In the genomic region with DNA sequence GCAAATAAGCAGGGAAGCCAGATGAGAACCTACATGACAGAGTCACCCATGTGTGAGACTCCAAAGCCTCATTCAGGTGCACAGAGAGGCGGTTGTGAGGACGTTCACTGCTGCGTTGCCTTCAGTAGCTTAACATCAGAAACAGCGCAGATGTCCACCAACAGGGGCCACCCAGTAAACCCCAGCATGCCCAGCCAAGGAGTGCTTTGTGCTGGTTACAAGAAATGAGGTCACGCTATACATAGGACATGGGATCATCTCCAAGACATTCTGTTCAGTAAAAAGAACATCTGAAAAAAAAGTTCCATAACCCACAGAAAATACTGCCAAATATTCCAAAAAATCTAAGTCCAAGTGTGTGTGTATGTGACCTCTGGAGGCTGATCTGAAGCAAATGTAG, we compare ENCODE assay signal across 39 cellular contexts. TPM values are rescaled to one million over a fixed set of nuclear protein-coding genes. Genes with fewer than 3 reads are reported as not detected.
"Had no signal": no experiment of that assay in that cellular context is flagged by ENCODE, and none has a peak within 500 bp of the region (broad histone marks: within the 10 kb centered on the region; RNA-seq: fewer than 3 reads in every experiment).

No MANE protein-coding gene starts in this region.

- H3K4me1 ChIP-seq: adrenal gland, ascending aorta, breast epithelium, foreskin keratinocyte, gastrocnemius medialis had no signal

- H3K27ac ChIP-seq: adrenal gland, ascending aorta, cardiac muscle cell, esophagus muscularis mucosa, foreskin keratinocyte, gastrocnemius medialis had no signal

- H3K27me3 Mint-ChIP-seq: activated CD4-positive, alpha-beta T cell treated with anti-CD3 and anti-CD28 coated beads, Interleukin-2, amount 10 ng/mL, durations not matched to agents 24 days and 14 days; activated CD8-positive, alpha-beta memory T cell treated with anti-CD3 and anti-CD28 coated beads, Interleukin-2, amount 10 ng/mL, durations not matched to agents 7 days and 5 days; activated naive CD8-positive, alpha-beta T cell treated with anti-CD3 and anti-CD28 coated beads for 36 hours had no signal

- H3K4me1 Mint-ChIP-seq: activated CD4-positive, alpha-beta T cell treated with anti-CD3 and anti-CD28 coated beads, Interleukin-2, amount 10 ng/mL, durations not matched to agents 24 days and 14 days had no signal

- DNase-seq: activated CD4-positive, alpha-beta memory T cell treated with anti-CD3 and anti-CD28 coated beads for 36 hours; activated CD4-positive, alpha-beta T cell treated with anti-CD3 and anti-CD28 coated beads for 36 hours; activated CD4-positive, alpha-beta T cell treated with anti-CD3 and anti-CD28 coated beads, Interleukin-2, amount 10 ng/mL, durations not matched to agents 24 days and 14 days; activated CD4-positive, CD25-positive, alpha-beta regulatory T cell; activated CD4-positive, CD25-positive, alpha-beta regulatory T cell treated with anti-CD3 and anti-CD28 coated beads, Interleukin-2, amount 50 U/mL, for 72 hours; activated CD8-positive, alpha-beta memory T cell treated with anti-CD3 and anti-CD28 coated beads, Interleukin-2, amount 10 ng/mL, durations not matched to agents 7 days and 5 days; activated CD8-positive, alpha-beta memory T cell treated with anti-CD3 and anti-CD28 coated beads, Interleukin-2, amount 50 U/mL, for 4 hours; activated CD8-positive, alpha-beta T cell treated with anti-CD3 and anti-CD28 coated beads, Interleukin-2, amount 10 ng/mL, durations not matched to agents 7 days and 5 days; activated effector memory CD4-positive, alpha-beta T cell treated with anti-CD3 and anti-CD28 coated beads, Interleukin-2, amount 50 U/mL, for 16 hours; activated naive CD4-positive, alpha-beta T cell treated with anti-CD3 and anti-CD28 coated beads for 36 hours; activated naive CD8-positive, alpha-beta T cell treated with anti-CD3 and anti-CD28 coated beads for 36 hours; activated naive CD8-positive, alpha-beta T cell treated with anti-CD3 and anti-CD28 coated beads, Interleukin-2, amount 50 U/mL, for 24 hours; activated T-cell treated with anti-CD3 and anti-CD28 coated beads, Interleukin-2, amount 50 U/mL, for 1 hour; activated T-cell treated with anti-CD3 and anti-CD28 coated beads, Interleukin-2, amount 50 U/mL, for 48 hours; adrenal gland; amygdala; central memory CD4-positive, alpha-beta T cell; cortex of kidney; dermis blood vessel endothelial cell; effector CD4-positive, alpha-beta T cell; effector memory CD8-positive, alpha-beta T cell; erythroblast; foreskin keratinocyte; gastrocnemius medialis; glutamatergic neuron; SW 1271; T-cell; T1000 had no signal

- H3K4me3 ChIP-seq: adrenal gland, ascending aorta, breast epithelium, cardiac muscle cell, esophagus muscularis mucosa, gastrocnemius medialis had no signal

- H3K9me3 Mint-ChIP-seq: activated CD4-positive, alpha-beta memory T cell treated with anti-CD3 and anti-CD28 coated beads for 36 hours; activated CD4-positive, alpha-beta T cell treated with anti-CD3 and anti-CD28 coated beads, Interleukin-2, amount 10 ng/mL, durations not matched to agents 24 days and 14 days; activated naive CD4-positive, alpha-beta T cell treated with anti-CD3 and anti-CD28 coated beads for 36 hours; activated naive CD8-positive, alpha-beta T cell treated with anti-CD3 and anti-CD28 coated beads, Interleukin-2, amount 50 U/mL, for 24 hours; activated T-helper 1 cell treated with anti-CD3 and anti-CD28 coated beads, Interleukin-12 subunit alpha, Interleukin-12 subunit beta, Interleukin-2, Interleukin-4 antibody, amounts not matched to agents 30 ng/mL and 10 ng/mL and 1 ng/mL, durations not matched to agents 14 hours and 24 hours and 36 hours; activated T-helper 2 cell treated with anti-CD3 and anti-CD28 coated beads, Interferon-gamma antibody, Interleukin-2, Interleukin-4, amounts not matched to agents 10 μg/mL and 5 μg/mL and 100 μg/mL, durations not matched to agents 14 hours and 24 hours and 36 hours; effector memory CD8-positive, alpha-beta T cell; T-cell; T-helper 1 cell treated with Interleukin-12 subunit alpha and Interleukin-12 subunit beta and Interleukin-4 antibody, amounts not matched to agents 30 μg/mL and 1 μg/mL, for 36 hours; T-helper 2 cell treated with Interferon-gamma antibody and Interleukin-4, amounts not matched to agents 5 μg/mL and 100 μg/mL, for 36 hours had no signal

- H3K4me3 Mint-ChIP-seq: activated CD4-positive, alpha-beta memory T cell treated with anti-CD3 and anti-CD28 coated beads for 36 hours; activated CD4-positive, alpha-beta T cell treated with anti-CD3 and anti-CD28 coated beads for 36 hours; activated CD4-positive, alpha-beta T cell treated with anti-CD3 and anti-CD28 coated beads, Interleukin-2, amount 10 ng/mL, durations not matched to agents 24 days and 14 days; activated CD8-positive, alpha-beta memory T cell treated with anti-CD3 and anti-CD28 coated beads, Interleukin-2, amount 10 ng/mL, durations not matched to agents 7 days and 5 days; activated CD8-positive, alpha-beta T cell treated with anti-CD3 and anti-CD28 coated beads, Interleukin-2, amount 10 ng/mL, durations not matched to agents 7 days and 5 days; activated naive CD4-positive, alpha-beta T cell treated with anti-CD3 and anti-CD28 coated beads for 36 hours; activated naive CD4-positive, alpha-beta T cell treated with anti-CD3 and anti-CD28 coated beads, Interleukin-2, amount 50 U/mL, for 24 hours; activated naive CD8-positive, alpha-beta T cell treated with anti-CD3 and anti-CD28 coated beads for 36 hours; activated naive CD8-positive, alpha-beta T cell treated with anti-CD3 and anti-CD28 coated beads, Interleukin-2, amount 50 U/mL, for 24 hours; activated T-helper 1 cell treated with anti-CD3 and anti-CD28 coated beads, Interleukin-12 subunit alpha, Interleukin-12 subunit beta, Interleukin-2, Interleukin-4 antibody, amounts not matched to agents 30 ng/mL and 10 ng/mL and 1 ng/mL, durations not matched to agents 14 hours and 24 hours and 36 hours; brain; effector memory CD8-positive, alpha-beta T cell; T-cell; T-helper 1 cell treated with Interleukin-12 subunit alpha and Interleukin-12 subunit beta and Interleukin-4 antibody, amounts not matched to agents 30 μg/mL and 1 μg/mL, for 36 hours; T-helper 2 cell treated with Interferon-gamma antibody and Interleukin-4, amounts not matched to agents 5 μg/mL and 100 μg/mL, for 36 hours had no signal

- H3K36me3 Mint-ChIP-seq: activated CD4-positive, alpha-beta memory T cell treated with anti-CD3 and anti-CD28 coated beads for 36 hours; activated CD8-positive, alpha-beta memory T cell treated with anti-CD3 and anti-CD28 coated beads, Interleukin-2, amount 10 ng/mL, durations not matched to agents 7 days and 5 days; activated naive CD4-positive, alpha-beta T cell treated with anti-CD3 and anti-CD28 coated beads, Interleukin-2, amount 50 U/mL, for 24 hours; activated naive CD8-positive, alpha-beta T cell treated with anti-CD3 and anti-CD28 coated beads for 36 hours; brain; T-cell had no signal

- H3K27ac Mint-ChIP-seq: activated CD4-positive, alpha-beta memory T cell treated with anti-CD3 and anti-CD28 coated beads for 36 hours; activated CD4-positive, alpha-beta T cell treated with anti-CD3 and anti-CD28 coated beads for 36 hours; activated CD4-positive, alpha-beta T cell treated with anti-CD3 and anti-CD28 coated beads, Interleukin-2, amount 10 ng/mL, durations not matched to agents 24 days and 14 days; activated CD8-positive, alpha-beta memory T cell treated with anti-CD3 and anti-CD28 coated beads, Interleukin-2, amount 10 ng/mL, durations not matched to agents 7 days and 5 days; activated CD8-positive, alpha-beta T cell treated with anti-CD3 and anti-CD28 coated beads, Interleukin-2, amount 10 ng/mL, durations not matched to agents 7 days and 5 days; activated naive CD4-positive, alpha-beta T cell treated with anti-CD3 and anti-CD28 coated beads for 36 hours; activated naive CD4-positive, alpha-beta T cell treated with anti-CD3 and anti-CD28 coated beads, Interleukin-2, amount 50 U/mL, for 24 hours; activated naive CD8-positive, alpha-beta T cell treated with anti-CD3 and anti-CD28 coated beads for 36 hours; activated naive CD8-positive, alpha-beta T cell treated with anti-CD3 and anti-CD28 coated beads, Interleukin-2, amount 50 U/mL, for 24 hours; activated T-helper 1 cell treated with anti-CD3 and anti-CD28 coated beads, Interleukin-12 subunit alpha, Interleukin-12 subunit beta, Interleukin-2, Interleukin-4 antibody, amounts not matched to agents 30 ng/mL and 10 ng/mL and 1 ng/mL, durations not matched to agents 14 hours and 24 hours and 36 hours; activated T-helper 2 cell treated with anti-CD3 and anti-CD28 coated beads, Interferon-gamma antibody, Interleukin-2, Interleukin-4, amounts not matched to agents 10 μg/mL and 5 μg/mL and 100 μg/mL, durations not matched to agents 14 hours and 24 hours and 36 hours; brain; effector memory CD8-positive, alpha-beta T cell; T-cell; T-helper 1 cell treated with Interleukin-12 subunit alpha and Interleukin-12 subunit beta and Interleukin-4 antibody, amounts not matched to agents 30 μg/mL and 1 μg/mL, for 36 hours; T-helper 2 cell treated with Interferon-gamma antibody and Interleukin-4, amounts not matched to agents 5 μg/mL and 100 μg/mL, for 36 hours had no signal

- H3K9me3 ChIP-seq: adrenal gland, ascending aorta, breast epithelium, esophagus muscularis mucosa, gastrocnemius medialis had no signal

- H3K36me3 ChIP-seq: adrenal gland, ascending aorta, breast epithelium, cardiac muscle cell, esophagus muscularis mucosa, gastrocnemius medialis had no signal

- ATAC-seq: activated CD4-positive, alpha-beta T cell treated with anti-CD3 and anti-CD28 coated beads for 36 hours; activated CD8-positive, alpha-beta memory T cell treated with anti-CD3 and anti-CD28 coated beads, Interleukin-2, amount 10 ng/mL, durations not matched to agents 7 days and 5 days; activated CD8-positive, alpha-beta T cell treated with anti-CD3 and anti-CD28 coated beads, Interleukin-2, amount 10 ng/mL, durations not matched to agents 7 days and 5 days; activated naive CD8-positive, alpha-beta T cell treated with anti-CD3 and anti-CD28 coated beads, Interleukin-2, amount 50 U/mL, for 24 hours; effector memory CD8-positive, alpha-beta T cell; foreskin keratinocyte; gastrocnemius medialis; T-cell had no signal

- H3K27me3 ChIP-seq: ascending aorta, breast epithelium, cardiac muscle cell had no signal

RNA-seq across cellular contexts. Expression of a gene that starts 16.0 kb away (rescaled TPM):
- total RNA-seq: activated CD4-positive, alpha-beta memory T cell treated with anti-CD3 and anti-CD28 coated beads for 36 hours; activated CD4-positive, alpha-beta T cell treated with anti-CD3 and anti-CD28 coated beads for 36 hours; activated CD4-positive, alpha-beta T cell treated with anti-CD3 and anti-CD28 coated beads, Interleukin-2, amount 10 ng/mL, durations not matched to agents 24 days and 14 days; activated CD8-positive, alpha-beta memory T cell treated with anti-CD3 and anti-CD28 coated beads for 36 hours; activated CD8-positive, alpha-beta memory T cell treated with anti-CD3 and anti-CD28 coated beads, Interleukin-2, amount 10 ng/mL, durations not matched to agents 7 days and 5 days; activated CD8-positive, alpha-beta T cell treated with anti-CD3 and anti-CD28 coated beads, Interleukin-2, amount 10 ng/mL, durations not matched to agents 7 days and 5 days; activated naive CD4-positive, alpha-beta T cell treated with anti-CD3 and anti-CD28 coated beads for 36 hours; activated T-helper 1 cell treated with anti-CD3 and anti-CD28 coated beads, Interleukin-12 subunit alpha, Interleukin-12 subunit beta, Interleukin-2, Interleukin-4 antibody, amounts not matched to agents 30 ng/mL and 10 ng/mL and 1 ng/mL, durations not matched to agents 14 hours and 24 hours and 36 hours; activated T-helper 2 cell treated with anti-CD3 and anti-CD28 coated beads, Interferon-gamma antibody, Interleukin-2, Interleukin-4, amounts not matched to agents 10 μg/mL and 5 μg/mL and 100 μg/mL, durations not matched to agents 14 hours and 24 hours and 36 hours; dermis blood vessel endothelial cell; T-cell had no signal
- polyA plus RNA-seq: cardiac muscle cell had no signal
